Comparison of ENCODE assay signal across 20 cellular contexts in the genomic region with DNA sequence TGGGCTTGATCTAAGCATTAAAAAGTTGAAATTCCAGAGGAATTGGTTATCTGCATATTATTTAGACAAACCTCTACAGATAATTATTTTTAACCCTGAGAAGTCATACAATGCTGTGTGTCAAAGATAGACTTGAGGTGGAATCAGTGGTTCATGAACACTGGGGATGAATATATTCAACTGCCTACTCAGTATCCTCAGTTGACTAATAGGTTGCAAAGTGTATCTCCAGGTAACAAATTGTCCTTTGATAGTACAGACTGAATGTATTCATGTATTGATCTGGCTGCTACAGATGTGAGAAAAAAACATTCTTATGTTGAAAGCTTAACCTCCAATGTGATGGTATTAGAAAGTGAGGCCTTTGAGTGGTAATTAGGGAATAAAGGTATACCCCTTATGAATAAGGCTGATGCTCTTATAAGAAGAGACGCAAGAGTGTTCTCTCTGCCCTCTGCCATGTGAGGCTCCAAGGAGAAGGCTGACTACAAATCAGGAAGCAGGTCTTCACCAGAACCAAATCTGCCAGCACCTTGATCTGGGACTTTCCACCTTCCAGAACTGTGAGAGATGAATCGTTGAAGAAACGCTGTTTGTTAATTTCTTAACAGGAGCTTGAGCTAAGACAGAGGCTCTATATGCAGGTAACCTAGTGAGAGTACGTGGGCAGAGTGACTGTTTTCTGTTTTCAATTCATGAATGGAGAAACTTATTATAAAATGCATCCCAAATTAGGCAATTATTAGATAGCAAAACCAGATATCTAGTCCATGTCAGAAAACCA. TPM values are rescaled to one million over a fixed set of nuclear protein-coding genes. Genes with fewer than 3 reads are reported as not detected.
A peak's percentile ranks its signal among the peaks of the same experiment; 100 is the strongest.
DNase-seq lines count a peak whose midpoint lies in the region; ATAC-seq and TF ChIP-seq lines count a peak whose summit lies in the region.
"Had no signal": no experiment of that assay in that cellular context is flagged by ENCODE, and none has a peak within 500 bp of the region (broad histone marks: within the 10 kb centered on the region; RNA-seq: fewer than 3 reads in every experiment).

No MANE protein-coding gene starts in this region.

- no peaks in the 10 kb centered on the region for H3K27me3 Mint-ChIP-seq in activated T-cell treated with anti-CD3 and anti-CD28 coated beads, Interleukin-2, amount 50 U/mL, for 4 hours (ENCODE audit: low read depth)
- no peaks in the 10 kb centered on the region for H3K27me3 Mint-ChIP-seq in T-cell
- H3K27me3 Mint-ChIP-seq in stimulated activated memory B cell treated with anti-CD40 and anti-IgM and Interleukin-4, amounts not matched to agents 10 μg/mL and 1 μg/mL and 100 μg/mL, for 72 hours = no peaks in the 10 kb centered on the region

- peak overlapping the region; percentile 1 for H3K4me3 Mint-ChIP-seq in activated T-cell treated with anti-CD3 and anti-CD28 coated beads, Interleukin-2, amount 50 U/mL, for 4 hours
- H3K4me3 Mint-ChIP-seq in T-cell = no peak overlapping the region
- H3K4me3 Mint-ChIP-seq in stimulated activated memory B cell treated with anti-CD40 and anti-IgM and Interleukin-4, amounts not matched to agents 10 μg/mL and 1 μg/mL and 100 μg/mL, for 72 hours = no peak overlapping the region
- H3K4me3 Mint-ChIP-seq: GM23338 had no signal

- peaks cover 36% of the 10 kb centered on the region for H3K4me1 Mint-ChIP-seq in activated T-cell treated with anti-CD3 and anti-CD28 coated beads, Interleukin-2, amount 50 U/mL, for 4 hours (ENCODE audit: low read depth)
- peaks cover 8 to 21% (median 18%) of the 10 kb centered on the region in 3 donors for H3K4me1 Mint-ChIP-seq in T-cell
- peaks cover 12% of the 10 kb centered on the region for H3K4me1 Mint-ChIP-seq in stimulated activated memory B cell treated with anti-CD40 and anti-IgM and Interleukin-4, amounts not matched to agents 10 μg/mL and 1 μg/mL and 100 μg/mL, for 72 hours

- in situ Hi-C loops in GM13977 (cut with MboI; ENCODE audit: low pct_unique_long_range_greater_than_20kb, low sequenced_read_pairs, unreplicated experiment) (loop anchor here (10.0 to 25.0 kb wide), 4 partner anchors 165 to 898 kb away; no protein-coding TSS in a partner anchor), GM13976 (cut with MboI; ENCODE audit: low sequenced_read_pairs, unreplicated experiment) (loop anchor here (10.0 to 25.0 kb wide), 4 partner anchors 165 to 898 kb away; no protein-coding TSS in a partner anchor)

- CTCF ChIA-PET in T-cell (lab: Charles Lee) = interaction anchor here (0.7 to 2.8 kb wide), 4 partner anchors 9 to 791 kb away, joined by 3 to 9 read pairs (median 4); a partner anchor contains a TSS
- CTCF ChIA-PET in HEK293T (lab: Yijun Ruan, JAX) = interaction anchor here (0.6 kb wide), 1 partner anchor 324 kb away, joined by 3 read pairs; no protein-coding TSS in a partner anchor

- H3K27ac Mint-ChIP-seq in T-cell = peak overlapping the region; percentile 4 to 30
- peak overlapping the region; percentile 58 for H3K27ac Mint-ChIP-seq in stimulated activated memory B cell treated with anti-CD40 and anti-IgM and Interleukin-4, amounts not matched to agents 10 μg/mL and 1 μg/mL and 100 μg/mL, for 72 hours
- H3K27ac Mint-ChIP-seq: GM23338 had no signal

- no peak for DNase-seq in activated T-cell treated with anti-CD3 and anti-CD28 coated beads, Interleukin-2, amount 50 U/mL, for 4 hours
- no peak for DNase-seq in activated T-cell treated with anti-CD3 and anti-CD28 coated beads, Interleukin-2, amount 50 U/mL, for 48 hours
- DNase-seq in GM13977 (ENCODE audit: low spot score) (peak; percentile 4), T-cell (no peak), HEK293T (ENCODE audit: extremely low spot score) (no peak), GM13976 (ENCODE audit: low spot score) (no peak)
- no peak for DNase-seq in stimulated activated CD8-positive, alpha-beta memory T cell treated with anti-CD3 and anti-CD28 coated beads, Interleukin-4, amount 100 ng/mL, for 48 hours
- DNase-seq: activated CD4-positive, CD25-positive, alpha-beta regulatory T cell; anterior cingulate cortex; central memory CD4-positive, alpha-beta T cell; EL; left lung; mucosa of descending colon; NCI-H82; PC-3; retina; SJCRH30; upper lobe of right lung had no signal

- ATAC-seq in activated T-cell treated with anti-CD3 and anti-CD28 coated beads, Interleukin-2, amount 50 U/mL, for 4 hours = peak; percentile 83 to 84
- peak in 1 of 4 experiments; percentile 26 for ATAC-seq in T-cell (replicated peaks in 1 of 4)
- no peak for ATAC-seq in stimulated activated memory B cell treated with anti-CD40 and anti-IgM and Interleukin-4, amounts not matched to agents 10 μg/mL and 1 μg/mL and 100 μg/mL, for 72 hours
- ATAC-seq: GM23338, left lung, mucosa of descending colon, PC-3, upper lobe of right lung had no signal

- no peak for TF ChIP-seq CTCF in GM13977 (IDR thresholded peaks at IDR 0.05; ENCODE audit: extremely low read depth, insufficient read depth, missing control alignments)
- TF ChIP-seq CTCF in GM13976 (IDR thresholded peaks at IDR 0.05; ENCODE audit: borderline replicate concordance, control extremely low read depth, extremely low read depth, insufficient read depth, missing control alignments) = no peak

- no peaks in the 10 kb centered on the region for H3K9me3 Mint-ChIP-seq in activated T-cell treated with anti-CD3 and anti-CD28 coated beads, Interleukin-2, amount 50 U/mL, for 4 hours
- H3K9me3 Mint-ChIP-seq in T-cell = no peaks in the 10 kb centered on the region
- H3K9me3 Mint-ChIP-seq in stimulated activated memory B cell treated with anti-CD40 and anti-IgM and Interleukin-4, amounts not matched to agents 10 μg/mL and 1 μg/mL and 100 μg/mL, for 72 hours = no peaks in the 10 kb centered on the region
- H3K9me3 Mint-ChIP-seq: GM23338 had no signal

- peaks cover 30% of the 10 kb centered on the region for H3K36me3 Mint-ChIP-seq in activated T-cell treated with anti-CD3 and anti-CD28 coated beads, Interleukin-2, amount 50 U/mL, for 4 hours (ENCODE audit: insufficient read depth)
- peaks cover 23% of the 10 kb centered on the region for H3K36me3 Mint-ChIP-seq in T-cell
- H3K36me3 Mint-ChIP-seq in stimulated activated memory B cell treated with anti-CD40 and anti-IgM and Interleukin-4, amounts not matched to agents 10 μg/mL and 1 μg/mL and 100 μg/mL, for 72 hours = peaks cover 37% of the 10 kb centered on the region

- POLR2A ChIA-PET in T-cell (lab: Charles Lee) (no interaction called here), HEK293T (lab: Yijun Ruan, JAX) (no interaction called here)

TF ChIP-seq in HEK293T, 16 proteins besides CTCF, POLR2A, EP300 and RAD21:
- TF ChIP-seq FOXA1 (IDR thresholded peaks at IDR 0.05) = no peak
- no peak for TF ChIP-seq ELF4 (IDR thresholded peaks at IDR 0.05)
- no peak for TF ChIP-seq NFRKB (IDR thresholded peaks at IDR 0.05)
- no peak for TF ChIP-seq BHLHE40 (IDR thresholded peaks at IDR 0.05; ENCODE audit: borderline replicate concordance)
- no peak for TF ChIP-seq TARDBP (IDR thresholded peaks at IDR 0.05)
- no peak for TF ChIP-seq CTBP1 (IDR thresholded peaks at IDR 0.05; ENCODE audit: borderline replicate concordance)
- no peak for TF ChIP-seq ARNT (IDR thresholded peaks at IDR 0.05)
- no peak for TF ChIP-seq LEF1 (IDR thresholded peaks at IDR 0.05; ENCODE audit: borderline replicate concordance)
- TF ChIP-seq FOXK2 (IDR thresholded peaks at IDR 0.05) = no peak
- TF ChIP-seq SP1 (IDR thresholded peaks at IDR 0.05) = no peak
- no peak for TF ChIP-seq HDGF (IDR thresholded peaks at IDR 0.05; ENCODE audit: borderline replicate concordance)
- no peak for TF ChIP-seq SUZ12 (IDR thresholded peaks at IDR 0.05)
- TF ChIP-seq L3MBTL2 (conservative IDR thresholded peaks at IDR 0.05) = no peak
- TF ChIP-seq, protein P1, sequence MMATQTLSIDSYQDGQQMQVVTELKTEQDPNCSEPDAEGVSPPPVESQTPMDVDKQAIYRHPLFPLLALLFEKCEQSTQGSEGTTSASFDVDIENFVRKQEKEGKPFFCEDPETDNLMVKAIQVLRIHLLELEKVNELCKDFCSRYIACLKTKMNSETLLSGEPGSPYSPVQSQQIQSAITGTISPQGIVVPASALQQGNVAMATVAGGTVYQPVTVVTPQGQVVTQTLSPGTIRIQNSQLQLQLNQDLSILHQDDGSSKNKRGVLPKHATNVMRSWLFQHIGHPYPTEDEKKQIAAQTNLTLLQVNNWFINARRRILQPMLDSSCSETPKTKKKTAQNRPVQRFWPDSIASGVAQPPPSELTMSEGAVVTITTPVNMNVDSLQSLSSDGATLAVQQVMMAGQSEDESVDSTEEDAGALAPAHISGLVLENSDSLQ (IDR thresholded peaks at IDR 0.05) = no peak
- TF ChIP-seq ZNF384 (IDR thresholded peaks at IDR 0.05) = no peak
- no peak for TF ChIP-seq FOXM1 (IDR thresholded peaks at IDR 0.05; ENCODE audit: borderline replicate concordance)

RNA-seq across cellular contexts. Expression of a gene that starts 7.5 kb away (rescaled TPM):
- total RNA-seq in activated T-cell treated with anti-CD3 and anti-CD28 coated beads, Interleukin-2, amount 50 U/mL, for 4 hours = 100 to 1,000 TPM in 2 of 3 donors, 10 to 100 TPM in 1; 91.2 to 119 (median 106) TPM
- total RNA-seq in T-cell = 10 to 100 TPM; 37.0 to 46.6 (median 40.8) TPM

RNA-seq across cellular contexts. Expression of a gene that starts 7.7 kb away (rescaled TPM):
- 100 to 1,000 TPM; 224 to 252 (median 240) TPM for total RNA-seq in activated T-cell treated with anti-CD3 and anti-CD28 coated beads, Interleukin-2, amount 50 U/mL, for 4 hours
- total RNA-seq in T-cell = 10 to 100 TPM; 37.0 to 50.5 (median 43.7) TPM

RNA-seq across cellular contexts. Expression of a gene that starts 27.8 kb away (rescaled TPM):
- 1 to 10 TPM; 1.5 to 3.0 (median 1.9) TPM for total RNA-seq in activated T-cell treated with anti-CD3 and anti-CD28 coated beads, Interleukin-2, amount 50 U/mL, for 4 hours
- 1 to 10 TPM; 3.3 to 8.4 (median 5.2) TPM for total RNA-seq in T-cell

Comparison
In these comparisons a context has a peak if more than half of its experiments do, and no peak if none do; other contexts are left out.
1. RNA of a gene that starts 7.7 kb away (total RNA-seq): 224 to 252 TPM in activated T-cell treated with anti-CD3 and anti-CD28 coated beads, Interleukin-2, amount 50 U/mL, for 4 hours; 37.0 to 50.5 TPM in T-cell; every median in the first group is over 4 times any median in the second.